ENCODE assay signal across 10 cellular contexts in the genomic region with DNA sequence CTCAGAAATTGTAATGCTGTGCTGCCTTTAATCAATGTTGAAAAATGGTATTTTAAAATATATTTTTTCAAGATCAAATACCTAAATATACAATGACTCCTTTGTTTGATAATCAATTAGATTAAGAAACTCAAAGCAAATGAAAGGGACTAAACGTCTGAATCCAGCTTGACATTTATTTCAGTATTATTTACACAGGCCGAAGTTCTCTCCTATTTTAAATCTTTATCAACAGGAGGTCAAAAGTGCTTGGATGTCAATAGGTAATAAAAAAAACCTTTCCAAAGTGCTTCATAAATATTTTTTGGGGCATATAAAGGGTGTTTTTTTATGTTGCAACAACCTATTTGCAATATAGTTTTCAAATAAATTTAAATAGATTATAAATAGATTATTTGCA.
"Had no signal": no experiment of that assay in that cellular context is flagged by ENCODE, and none has a peak within 500 bp of the region (broad histone marks: within the 10 kb centered on the region; RNA-seq: fewer than 3 reads in every experiment).

No MANE protein-coding gene starts in this region.

- H3K9me3 ChIP-seq: HAP-1 had no signal

- H3K27ac ChIP-seq: GM23248 had no signal

- H3K9ac ChIP-seq: GM23248 had no signal

- H3K4me3 ChIP-seq: GM23248, GM23338, HAP-1 had no signal

- DNase-seq: GM23248, GOT3, H7, H9, HCEC 1CT, HFFc6 had no signal

- H2AFZ ChIP-seq: GM23248, GM23338 had no signal

- FAIRE-seq: H54 had no signal

- ATAC-seq: GM23338, HCT116 had no signal

- H3K4me2 ChIP-seq: GM23338 had no signal

- H3K36me3 ChIP-seq: HAP-1 had no signal
